Comparison of ENCODE assay signal across 8 cellular contexts in genomic region chr17:50511058-50511457, GRCh38. TPM values are rescaled to one million over a fixed set of nuclear protein-coding genes. Genes with fewer than 3 reads are reported as not detected.
DNase-seq lines count a peak whose midpoint lies in the region; ATAC-seq and TF ChIP-seq lines count a peak whose summit lies in the region.

No MANE protein-coding gene starts in this region.

- peak; percentile 58 for DNase-seq in ELR (ENCODE audit: low read depth)
- peak; percentile 52 for DNase-seq in HPDE6-E6E7 (ENCODE audit: extremely low spot score)
- DNase-seq in choroid plexus epithelial cell (ENCODE audit: low read depth), result peak; percentile 63
- peak; percentile 43 to 73 for DNase-seq in stimulated activated naive CD8-positive, alpha-beta T cell treated with anti-CD3 and anti-CD28 coated beads, Interleukin-15, amount 100 ng/mL, for 72 hours
- DNase-seq in NCI-H345 (lab: John Stamatoyannopoulos, UW), result no peak
- DNase-seq in HT-29 (ENCODE audit: low spot score), result no peak
- DNase-seq in OCI-M2 (lab: John Stamatoyannopoulos, UW; ENCODE audit: unreplicated experiment), result no peak

- ATAC-seq in GM21515 (IDR thresholded peaks at IDR 0.05; ENCODE audit: unreplicated experiment), result peak; percentile 64
- ATAC-seq in stimulated activated naive CD8-positive, alpha-beta T cell treated with anti-CD3 and anti-CD28 coated beads, Interleukin-15, amount 100 ng/mL, for 72 hours, result peak; percentile 87

- H3K4me1 Mint-ChIP-seq in stimulated activated naive CD8-positive, alpha-beta T cell treated with anti-CD3 and anti-CD28 coated beads, Interleukin-15, amount 100 ng/mL, for 72 hours, result peaks cover 48% of the 10 kb centered on the region

- no peaks in the 10 kb centered on the region for H3K9me3 Mint-ChIP-seq in stimulated activated naive CD8-positive, alpha-beta T cell treated with anti-CD3 and anti-CD28 coated beads, Interleukin-15, amount 100 ng/mL, for 72 hours

- peak overlapping the region in 1 of 2 donors; percentile 81 for H3K27ac Mint-ChIP-seq in stimulated activated naive CD8-positive, alpha-beta T cell treated with anti-CD3 and anti-CD28 coated beads, Interleukin-15, amount 100 ng/mL, for 72 hours

- H3K27me3 Mint-ChIP-seq in stimulated activated naive CD8-positive, alpha-beta T cell treated with anti-CD3 and anti-CD28 coated beads, Interleukin-15, amount 100 ng/mL, for 72 hours, result no peaks in the 10 kb centered on the region

- no peak overlapping the region for H3K4me3 ChIP-seq in choroid plexus epithelial cell (ENCODE audit: low read depth, low read length)

- H3K4me3 Mint-ChIP-seq in stimulated activated naive CD8-positive, alpha-beta T cell treated with anti-CD3 and anti-CD28 coated beads, Interleukin-15, amount 100 ng/mL, for 72 hours, result peak overlapping the region; percentile 9 to 27

- no peak for TF ChIP-seq CTCF in choroid plexus epithelial cell (conservative IDR thresholded peaks at IDR 0.05; ENCODE audit: low read depth, low read length)

RNA-seq across cellular contexts. Expression of gene MYCBPAP, which starts 2.8 kb away (rescaled TPM):
- not detected in 2 replicates for total RNA-seq in HT-29 (2014; rRNA removed; shearing (Covaris generic))

RNA-seq across cellular contexts. Expression of gene EPN3, which starts 21.5 kb away (rescaled TPM):
- total RNA-seq in HT-29 (2014; rRNA removed; shearing (Covaris generic)), result 25.6 and 25.8 TPM in 2 replicates

RNA-seq across cellular contexts. Expression of gene RSAD1, which starts 32.4 kb away (rescaled TPM):
- 27.9 and 30.9 TPM in 2 replicates for total RNA-seq in HT-29 (2014; rRNA removed; shearing (Covaris generic))

RNA-seq across cellular contexts. Expression of gene SPATA20, which starts 35.9 kb away (rescaled TPM):
- 37.5 and 44.9 TPM in 2 replicates for total RNA-seq in HT-29 (2014; rRNA removed; shearing (Covaris generic))

RNA-seq across cellular contexts. Expression of gene CHAD, which starts 42.4 kb away (rescaled TPM):
- total RNA-seq in HT-29 (2014; rRNA removed; shearing (Covaris generic)), result not detected in 2 replicates

Comparison
In these comparisons a context has a peak if more than half of its experiments do, and no peak if none do; other contexts are left out.
1. DNase-seq: peak in ELR (single experiment), HPDE6-E6E7 (single experiment), choroid plexus epithelial cell (single experiment) and stimulated activated naive CD8-positive, alpha-beta T cell treated with anti-CD3 and anti-CD28 coated beads, Interleukin-15, amount 100 ng/mL, for 72 hours (2 of 2); none in NCI-H345 (single experiment), HT-29 (single experiment) and OCI-M2 (single experiment).